Comparison of ENCODE assay signal across 26 cellular contexts in genomic region chr15:100026041-100026440, GRCh38.
"Had no signal": no experiment of that assay in that cellular context is flagged by ENCODE, and none has a peak within 500 bp of the region (broad histone marks: within the 10 kb centered on the region; RNA-seq: fewer than 3 reads in every experiment).

No MANE protein-coding gene starts in this region.

- ATAC-seq: activated CD4-positive, CD25-positive, alpha-beta regulatory T cell treated with anti-CD3 and anti-CD28 coated beads, Interleukin-2, amount 50 U/mL, for 24 hours; activated CD8-positive, alpha-beta T cell treated with anti-CD3 and anti-CD28 coated beads for 36 hours; activated T-cell treated with anti-CD3 and anti-CD28 coated beads, Interleukin-2, amount 50 U/mL, for 4 hours; activated T-helper 17 cell treated with anti-CD3 and anti-CD28 coated beads, Interleukin-2, amount 50 U/mL, for 72 hours; effector memory CD8-positive, alpha-beta T cell; foreskin keratinocyte; gastrocnemius medialis; T-helper 17 cell had no signal

- DNase-seq: activated B cell treated with CpG ODN at 0.5 μM for 24 hours; activated CD4-positive, alpha-beta T cell treated with anti-CD3 and anti-CD28 coated beads for 48 hours; activated CD4-positive, alpha-beta T cell treated with anti-CD3 and anti-CD28 coated beads, Interleukin-2, amount 50 U/mL, for 1 hour; activated CD4-positive, alpha-beta T cell treated with anti-CD3 and anti-CD28 coated beads, Interleukin-2, amount 50 U/mL, for 48 hours; activated CD8-positive, alpha-beta memory T cell treated with anti-CD3 and anti-CD28 coated beads for 24 hours; activated CD8-positive, alpha-beta T cell treated with anti-CD3 and anti-CD28 coated beads for 36 hours; activated effector memory CD4-positive, alpha-beta T cell treated with Interleukin-2 at 50 U/mL for 16 hours; activated gamma-delta T cell treated with Interleukin-2 at 50 U/mL for 16 hours; activated naive CD4-positive, alpha-beta T cell treated with anti-CD3 and anti-CD28 coated beads, Interleukin-2, amount 50 U/mL, for 16 hours; activated naive CD4-positive, alpha-beta T cell treated with Interleukin-2 at 50 U/mL for 16 hours; activated T-cell treated with anti-CD3 and anti-CD28 coated beads, Interleukin-2, amount 50 U/mL, for 4 hours; amniotic stem cell; brain microvascular endothelial cell; cortex of kidney; dermis blood vessel endothelial cell; effector CD4-positive, alpha-beta T cell; effector memory CD8-positive, alpha-beta T cell; erythroblast; foreskin keratinocyte; gastrocnemius medialis; T-helper 1 cell; T-helper 17 cell; T1000; WERI-Rb-1 had no signal
